In genomic region chr18:3297025-3297984, GRCh38 we compare ENCODE assay signal across 1 cellular context.
A peak's percentile ranks its signal among the peaks of the same experiment; 100 is the strongest.
TF ChIP-seq lines count a peak whose summit lies in the region.

No MANE protein-coding gene starts in this region.

TF ChIP-seq in HepG2, 621 proteins besides CTCF, POLR2A, EP300 and RAD21 (continued from another document and continues in another):
- TF ChIP-seq, protein P1, sequence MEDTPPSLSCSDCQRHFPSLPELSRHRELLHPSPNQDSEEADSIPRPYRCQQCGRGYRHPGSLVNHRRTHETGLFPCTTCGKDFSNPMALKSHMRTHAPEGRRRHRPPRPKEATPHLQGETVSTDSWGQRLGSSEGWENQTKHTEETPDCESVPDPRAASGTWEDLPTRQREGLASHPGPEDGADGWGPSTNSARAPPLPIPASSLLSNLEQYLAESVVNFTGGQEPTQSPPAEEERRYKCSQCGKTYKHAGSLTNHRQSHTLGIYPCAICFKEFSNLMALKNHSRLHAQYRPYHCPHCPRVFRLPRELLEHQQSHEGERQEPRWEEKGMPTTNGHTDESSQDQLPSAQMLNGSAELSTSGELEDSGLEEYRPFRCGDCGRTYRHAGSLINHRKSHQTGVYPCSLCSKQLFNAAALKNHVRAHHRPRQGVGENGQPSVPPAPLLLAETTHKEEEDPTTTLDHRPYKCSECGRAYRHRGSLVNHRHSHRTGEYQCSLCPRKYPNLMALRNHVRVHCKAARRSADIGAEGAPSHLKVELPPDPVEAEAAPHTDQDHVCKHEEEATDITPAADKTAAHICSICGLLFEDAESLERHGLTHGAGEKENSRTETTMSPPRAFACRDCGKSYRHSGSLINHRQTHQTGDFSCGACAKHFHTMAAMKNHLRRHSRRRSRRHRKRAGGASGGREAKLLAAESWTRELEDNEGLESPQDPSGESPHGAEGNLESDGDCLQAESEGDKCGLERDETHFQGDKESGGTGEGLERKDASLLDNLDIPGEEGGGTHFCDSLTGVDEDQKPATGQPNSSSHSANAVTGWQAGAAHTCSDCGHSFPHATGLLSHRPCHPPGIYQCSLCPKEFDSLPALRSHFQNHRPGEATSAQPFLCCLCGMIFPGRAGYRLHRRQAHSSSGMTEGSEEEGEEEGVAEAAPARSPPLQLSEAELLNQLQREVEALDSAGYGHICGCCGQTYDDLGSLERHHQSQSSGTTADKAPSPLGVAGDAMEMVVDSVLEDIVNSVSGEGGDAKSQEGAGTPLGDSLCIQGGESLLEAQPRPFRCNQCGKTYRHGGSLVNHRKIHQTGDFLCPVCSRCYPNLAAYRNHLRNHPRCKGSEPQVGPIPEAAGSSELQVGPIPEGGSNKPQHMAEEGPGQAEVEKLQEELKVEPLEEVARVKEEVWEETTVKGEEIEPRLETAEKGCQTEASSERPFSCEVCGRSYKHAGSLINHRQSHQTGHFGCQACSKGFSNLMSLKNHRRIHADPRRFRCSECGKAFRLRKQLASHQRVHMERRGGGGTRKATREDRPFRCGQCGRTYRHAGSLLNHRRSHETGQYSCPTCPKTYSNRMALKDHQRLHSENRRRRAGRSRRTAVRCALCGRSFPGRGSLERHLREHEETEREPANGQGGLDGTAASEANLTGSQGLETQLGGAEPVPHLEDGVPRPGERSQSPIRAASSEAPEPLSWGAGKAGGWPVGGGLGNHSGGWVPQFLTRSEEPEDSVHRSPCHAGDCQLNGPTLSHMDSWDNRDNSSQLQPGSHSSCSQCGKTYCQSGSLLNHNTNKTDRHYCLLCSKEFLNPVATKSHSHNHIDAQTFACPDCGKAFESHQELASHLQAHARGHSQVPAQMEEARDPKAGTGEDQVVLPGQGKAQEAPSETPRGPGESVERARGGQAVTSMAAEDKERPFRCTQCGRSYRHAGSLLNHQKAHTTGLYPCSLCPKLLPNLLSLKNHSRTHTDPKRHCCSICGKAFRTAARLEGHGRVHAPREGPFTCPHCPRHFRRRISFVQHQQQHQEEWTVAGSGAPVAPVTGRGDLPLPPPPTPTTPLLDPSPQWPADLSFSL (CRISPR knock-in tag; IDR thresholded peaks at IDR 0.05), result no peak
- peak; percentile 91; the same call in 1 of the 2 replicates for TF ChIP-seq EHMT2 (IDR thresholded peaks at IDR 0.05; ENCODE audit: borderline replicate concordance, low read depth, low read length)
- TF ChIP-seq ZFP36L1 (CRISPR knock-in tag; IDR thresholded peaks at IDR 0.05), result no peak
- TF ChIP-seq ZSCAN20 (CRISPR knock-in tag; IDR thresholded peaks at IDR 0.05; ENCODE audit: borderline replicate concordance), result no peak
- no peak; the same call in 1 of the 2 replicates for TF ChIP-seq ZSCAN25 (CRISPR knock-in tag; IDR thresholded peaks at IDR 0.05)
- no peak for TF ChIP-seq CENPX (CRISPR knock-in tag; IDR thresholded peaks at IDR 0.05)
- TF ChIP-seq ZKSCAN5 (CRISPR knock-in tag; IDR thresholded peaks at IDR 0.05), result no peak
- peak; percentile 47; the same call in 1 of the 2 replicates for TF ChIP-seq ZNF143 (CRISPR knock-in tag; IDR thresholded peaks at IDR 0.05)
- TF ChIP-seq MBNL3 (CRISPR knock-in tag; conservative IDR thresholded peaks at IDR 0.05), result no peak
- TF ChIP-seq AHR (CRISPR knock-in tag; IDR thresholded peaks at IDR 0.05), result peak; percentile 68; the same call in 1 of the 2 replicates
- TF ChIP-seq CREB3 (CRISPR knock-in tag; IDR thresholded peaks at IDR 0.05), result no peak
- TF ChIP-seq ZNF788 (CRISPR knock-in tag; IDR thresholded peaks at IDR 0.05; ENCODE audit: borderline replicate concordance), result peak; percentile 90
- peak; percentile 40; the same call in 1 of the 2 replicates for TF ChIP-seq RNF2 (conservative IDR thresholded peaks at IDR 0.05; ENCODE audit: low read depth)
- peak; percentile 71; the same call in 1 of the 2 replicates for TF ChIP-seq ZNF598 (CRISPR knock-in tag; IDR thresholded peaks at IDR 0.05; ENCODE audit: borderline replicate concordance)
- peak; percentile 73 for TF ChIP-seq ARID4A (CRISPR knock-in tag; IDR thresholded peaks at IDR 0.05; ENCODE audit: borderline replicate concordance)
- TF ChIP-seq ZKSCAN8 (CRISPR knock-in tag; IDR thresholded peaks at IDR 0.05; ENCODE audit: borderline replicate concordance), result peak; percentile 60; the same call in 1 of the 2 replicates
- TF ChIP-seq POGZ (CRISPR knock-in tag; IDR thresholded peaks at IDR 0.05), result peak; percentile 100
- no peak for TF ChIP-seq FOXM1 (CRISPR knock-in tag; IDR thresholded peaks at IDR 0.05)
- no peak for TF ChIP-seq ZNF550 (CRISPR knock-in tag; IDR thresholded peaks at IDR 0.05; ENCODE audit: borderline replicate concordance)
- peak; percentile 56 for TF ChIP-seq RXRA (CRISPR knock-in tag; IDR thresholded peaks at IDR 0.05)
- TF ChIP-seq KLF13 (CRISPR knock-in tag; IDR thresholded peaks at IDR 0.05), result no peak
- no peak; the same call in 1 of the 2 replicates for TF ChIP-seq ZNF768 (CRISPR knock-in tag; IDR thresholded peaks at IDR 0.05)
- no peak for TF ChIP-seq ZNF232 (CRISPR knock-in tag; IDR thresholded peaks at IDR 0.05; ENCODE audit: borderline replicate concordance)
- TF ChIP-seq MTA3 (CRISPR knock-in tag; IDR thresholded peaks at IDR 0.05), result no peak
- no peak for TF ChIP-seq WIZ (CRISPR knock-in tag; IDR thresholded peaks at IDR 0.05)
- TF ChIP-seq SOX13 (IDR thresholded peaks at IDR 0.05), result no peak
- TF ChIP-seq SOX13 (CRISPR knock-in tag; conservative IDR thresholded peaks at IDR 0.05 in 1 of 2, IDR thresholded peaks at IDR 0.05 in 1 of 2), result peak in 1 of 2 experiments; percentile 64; a peak in 2 of 4 replicates
- no peak for TF ChIP-seq ZNF251 (CRISPR knock-in tag; IDR thresholded peaks at IDR 0.05)
- TF ChIP-seq NFIB (CRISPR knock-in tag; IDR thresholded peaks at IDR 0.05; ENCODE audit: borderline replicate concordance), result no peak
- TF ChIP-seq ARID2 (CRISPR knock-in tag; IDR thresholded peaks at IDR 0.05; ENCODE audit: borderline replicate concordance), result 0 out of 2 replicates have a peak, but pooled peaks have one; percentile 61
- peak; percentile 73; the same call in 1 of the 2 replicates for TF ChIP-seq ZNF780A (CRISPR knock-in tag; IDR thresholded peaks at IDR 0.05)
- TF ChIP-seq MATR3 (CRISPR knock-in tag; IDR thresholded peaks at IDR 0.05), result no peak
- TF ChIP-seq SMAD1 (CRISPR knock-in tag; IDR thresholded peaks at IDR 0.05; ENCODE audit: borderline replicate concordance, low read depth), result no peak; the same call in 1 of the 2 replicates
- no peak for TF ChIP-seq ZNF383 (CRISPR knock-in tag; IDR thresholded peaks at IDR 0.05; ENCODE audit: borderline replicate concordance)
- TF ChIP-seq NR2F6 (IDR thresholded peaks at IDR 0.05), result no peak
- TF ChIP-seq NR2F6 (CRISPR knock-in tag; IDR thresholded peaks at IDR 0.05), result peak; percentile 71
- TF ChIP-seq SIX1 (CRISPR knock-in tag; IDR thresholded peaks at IDR 0.05; ENCODE audit: borderline replicate concordance), result peak; percentile 81; the same call in 1 of the 2 replicates
- TF ChIP-seq TSC22D2 (CRISPR knock-in tag; IDR thresholded peaks at IDR 0.05; ENCODE audit: borderline replicate concordance), result peak; percentile 67; the same call in 1 of the 2 replicates
- TF ChIP-seq GLMP (CRISPR knock-in tag; IDR thresholded peaks at IDR 0.05; ENCODE audit: borderline replicate concordance), result no peak
- 0 out of 2 replicates have a peak, but pooled peaks have one; percentile 57 for TF ChIP-seq ATF1 (CRISPR knock-in tag; IDR thresholded peaks at IDR 0.05)
- no peak for TF ChIP-seq GABPA (IDR thresholded peaks at IDR 0.05; ENCODE audit: low read depth, low read length)
- peak; percentile 65 for TF ChIP-seq GABPA (CRISPR knock-in tag; IDR thresholded peaks at IDR 0.05; ENCODE audit: low read depth)
- TF ChIP-seq ZNF337 (CRISPR knock-in tag; IDR thresholded peaks at IDR 0.05; ENCODE audit: borderline replicate concordance, low read depth), result no peak
- TF ChIP-seq ZBTB46 (CRISPR knock-in tag; IDR thresholded peaks at IDR 0.05; ENCODE audit: borderline replicate concordance), result no peak
- TF ChIP-seq ZNF569 (CRISPR knock-in tag; IDR thresholded peaks at IDR 0.05; ENCODE audit: borderline replicate concordance), result no peak
- TF ChIP-seq, protein P2, sequence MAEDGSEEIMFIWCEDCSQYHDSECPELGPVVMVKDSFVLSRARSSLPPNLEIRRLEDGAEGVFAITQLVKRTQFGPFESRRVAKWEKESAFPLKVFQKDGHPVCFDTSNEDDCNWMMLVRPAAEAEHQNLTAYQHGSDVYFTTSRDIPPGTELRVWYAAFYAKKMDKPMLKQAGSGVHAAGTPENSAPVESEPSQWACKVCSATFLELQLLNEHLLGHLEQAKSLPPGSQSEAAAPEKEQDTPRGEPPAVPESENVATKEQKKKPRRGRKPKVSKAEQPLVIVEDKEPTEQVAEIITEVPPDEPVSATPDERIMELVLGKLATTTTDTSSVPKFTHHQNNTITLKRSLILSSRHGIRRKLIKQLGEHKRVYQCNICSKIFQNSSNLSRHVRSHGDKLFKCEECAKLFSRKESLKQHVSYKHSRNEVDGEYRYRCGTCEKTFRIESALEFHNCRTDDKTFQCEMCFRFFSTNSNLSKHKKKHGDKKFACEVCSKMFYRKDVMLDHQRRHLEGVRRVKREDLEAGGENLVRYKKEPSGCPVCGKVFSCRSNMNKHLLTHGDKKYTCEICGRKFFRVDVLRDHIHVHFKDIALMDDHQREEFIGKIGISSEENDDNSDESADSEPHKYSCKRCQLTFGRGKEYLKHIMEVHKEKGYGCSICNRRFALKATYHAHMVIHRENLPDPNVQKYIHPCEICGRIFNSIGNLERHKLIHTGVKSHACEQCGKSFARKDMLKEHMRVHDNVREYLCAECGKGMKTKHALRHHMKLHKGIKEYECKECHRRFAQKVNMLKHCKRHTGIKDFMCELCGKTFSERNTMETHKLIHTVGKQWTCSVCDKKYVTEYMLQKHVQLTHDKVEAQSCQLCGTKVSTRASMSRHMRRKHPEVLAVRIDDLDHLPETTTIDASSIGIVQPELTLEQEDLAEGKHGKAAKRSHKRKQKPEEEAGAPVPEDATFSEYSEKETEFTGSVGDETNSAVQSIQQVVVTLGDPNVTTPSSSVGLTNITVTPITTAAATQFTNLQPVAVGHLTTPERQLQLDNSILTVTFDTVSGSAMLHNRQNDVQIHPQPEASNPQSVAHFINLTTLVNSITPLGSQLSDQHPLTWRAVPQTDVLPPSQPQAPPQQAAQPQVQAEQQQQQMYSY (CRISPR knock-in tag; IDR thresholded peaks at IDR 0.05), result no peak
- TF ChIP-seq SP1 (IDR thresholded peaks at IDR 0.05), result no peak
- peak; percentile 76 for TF ChIP-seq SP1 (CRISPR knock-in tag; IDR thresholded peaks at IDR 0.05)
